Comparison of ENCODE assay signal across 8 cellular contexts in genomic region chr11:134223066-134223465, GRCh38.
A peak's percentile ranks its signal among the peaks of the same experiment; 100 is the strongest.
DNase-seq lines count a peak whose midpoint lies in the region; ATAC-seq and TF ChIP-seq lines count a peak whose summit lies in the region.

No MANE protein-coding gene starts in this region.

- H3K9me3 ChIP-seq in WERI-Rb-1 (ENCODE audit: severe bottlenecking) (no peaks in the 10 kb centered on the region), iPS-15b (ENCODE audit: control insufficient read depth, insufficient read depth, low read length) (no peaks in the 10 kb centered on the region), stomach smooth muscle (ENCODE audit: control insufficient read depth in 2 of 2, low read length in 2 of 2) (no peaks in the 10 kb centered on the region)

- DNase-seq in activated CD4-positive, alpha-beta T cell treated with anti-CD3 and anti-CD28 coated beads for 48 hours, result peak; percentile 33
- DNase-seq in activated CD4-positive, alpha-beta T cell treated with anti-CD3 and anti-CD28 coated beads for 4 hours, result no peak
- no peak for DNase-seq in WERI-Rb-1

- H3K9ac ChIP-seq in iPS-15b (ENCODE audit: low read depth, low read length) (peak overlapping the region; percentile 54), stomach smooth muscle (ENCODE audit: low read length in 2 of 2) (peak overlapping the region in 1 of 2 donors; percentile 87)

- peaks cover 54% of the 10 kb centered on the region for H3K36me3 ChIP-seq in WERI-Rb-1
- peaks cover 6% of the 10 kb centered on the region for H3K36me3 ChIP-seq in iPS-15b (ENCODE audit: control insufficient read depth, insufficient read depth, low read length)
- H3K36me3 ChIP-seq in stomach smooth muscle (ENCODE audit: control insufficient read depth in 2 of 2, insufficient read depth in 2 of 2, low read length in 2 of 2), result peaks cover 0 to 5% of the 10 kb centered on the region in 2 donors

- H3K4me3 ChIP-seq in WERI-Rb-1 (ENCODE audit: low read depth, low read length) (peak overlapping the region; percentile 90), iPS-15b (ENCODE audit: low read depth, low read length) (peak overlapping the region; percentile 98), stomach smooth muscle (ENCODE audit: low read length in 2 of 2) (peak overlapping the region; percentile 79 to 96)

- H3K27me3 ChIP-seq in WERI-Rb-1 (ENCODE audit: insufficient read depth, low read depth, severe bottlenecking), result no peaks in the 10 kb centered on the region
- peaks cover 5% of the 10 kb centered on the region for H3K27me3 ChIP-seq in iPS-15b (ENCODE audit: control insufficient read depth, insufficient read depth, low read length)
- H3K27me3 ChIP-seq in stomach smooth muscle (ENCODE audit: control insufficient read depth in 1 of 2, insufficient read depth in 2 of 2, low read length in 2 of 2), result no peaks in the 10 kb centered on the region

- ATAC-seq in HG03196 (IDR thresholded peaks at IDR 0.05; ENCODE audit: unreplicated experiment) (no peak), HG03521 (IDR thresholded peaks at IDR 0.05; ENCODE audit: unreplicated experiment) (no peak), HG02970 (IDR thresholded peaks at IDR 0.05; ENCODE audit: low FRiP score, unreplicated experiment) (no peak)

- H3K4me1 ChIP-seq in iPS-15b (ENCODE audit: control insufficient read depth, insufficient read depth, low read length) (peaks cover 15% of the 10 kb centered on the region), stomach smooth muscle (ENCODE audit: control insufficient read depth, insufficient read depth, low read length) (peaks cover 25% of the 10 kb centered on the region)

- no peak for TF ChIP-seq CTCF in WERI-Rb-1 (IDR thresholded peaks at IDR 0.05; ENCODE audit: low read depth, low read length)

- peak overlapping the region; percentile 95 for H3K27ac ChIP-seq in WERI-Rb-1
- H3K27ac ChIP-seq in stomach smooth muscle (ENCODE audit: low read length), result no peak overlapping the region
